In the genomic region with DNA sequence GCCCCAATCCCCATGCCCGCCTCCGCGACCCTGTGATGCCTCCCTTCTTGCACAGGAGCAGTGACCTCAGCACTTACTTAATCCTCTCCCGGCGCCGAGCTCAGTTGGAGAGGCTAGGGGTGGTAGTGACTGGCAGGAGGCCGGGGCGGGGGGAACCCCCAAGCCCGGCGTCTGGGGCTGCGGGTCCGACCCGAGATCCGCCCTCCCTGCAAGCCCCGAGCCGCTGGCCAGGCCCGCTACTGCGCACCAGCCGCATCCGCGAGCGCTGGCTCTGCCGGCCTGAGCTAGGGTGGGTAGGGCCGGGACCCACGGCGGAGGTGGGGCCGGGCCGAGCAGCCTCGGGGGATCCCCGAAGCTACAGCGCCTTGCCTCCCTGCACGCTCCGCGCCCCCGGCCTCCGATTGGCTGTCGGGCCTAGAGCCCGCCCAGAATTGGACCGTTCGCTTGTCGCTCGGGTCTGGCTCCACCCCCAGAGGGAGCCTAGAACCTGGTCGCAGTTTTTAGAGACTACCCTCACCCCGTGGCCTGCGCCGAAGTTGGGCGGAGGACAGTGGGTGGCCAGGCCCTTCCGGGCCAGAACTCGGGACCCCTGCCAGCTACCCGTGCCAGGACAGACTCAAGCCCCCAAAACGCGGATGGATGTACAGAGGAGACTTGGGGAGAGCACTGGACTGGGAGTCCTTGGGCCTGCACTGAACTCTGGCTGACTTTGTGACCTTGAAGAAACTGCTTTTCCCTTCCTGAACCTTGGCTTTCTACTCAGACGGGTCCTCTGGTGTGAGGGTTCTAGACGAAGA, we compare ENCODE assay signal across 8 cellular contexts. TPM values are rescaled to one million over a fixed set of nuclear protein-coding genes. Genes with fewer than 3 reads are reported as not detected.
DNase-seq lines count a peak whose midpoint lies in the region; ATAC-seq, FAIRE-seq and TF ChIP-seq lines count a peak whose summit lies in the region.

A gene (minus strand): TSS at position 362 of the 797 bp plus-strand sequence. CDS start 2,048 bp downstream, outside the sequence.

- peak; percentile 78 for ATAC-seq in HG03439 (IDR thresholded peaks at IDR 0.05; ENCODE audit: unreplicated experiment)

- WGBS in mesodermal cell (ENCODE audit: insufficient coverage in 2 of 2), 2 experiments = 6 to 7% methylated on average over 36 to 37 of the region's 54 CpGs

- H3K4me3 ChIP-seq in mesodermal cell (ENCODE audit: extremely low read depth, insufficient read depth, low read length, poor library complexity, severe bottlenecking) = peak within 1 kb of the TSS; percentile 90

- H3K27ac ChIP-seq in mesodermal cell (ENCODE audit: low read depth, low read length, severe bottlenecking) = no peak within 1 kb of the TSS

- no peaks in the 10 kb centered on the region for H3K36me3 ChIP-seq in mesodermal cell (ENCODE audit: control insufficient read depth, insufficient read depth, low read length)

- peak; percentile 82 for FAIRE-seq in endometrium (lab: Jason Lieb, UNC)

- DNase-seq in Ammon's horn (ENCODE audit: low spot score) (peak; percentile 93), NOMO-1 treated with DMSO at 0.1 percent for 48 hours (lab: John Stamatoyannopoulos, UW; ENCODE audit: unreplicated experiment) (peak; percentile 88)
- DNase-seq in activated CD8-positive, alpha-beta memory T cell treated with anti-CD3 and anti-CD28 coated beads, Interleukin-2, amount 50 U/mL, for 1 hour (ENCODE audit: extremely low read depth) = peak; percentile 66
- DNase-seq in stimulated activated CD8-positive, alpha-beta memory T cell treated with anti-CD3 and anti-CD28 coated beads, Interleukin-15, amount 100 ng/mL, for 1 hour (ENCODE audit: low read depth) = peak; percentile 83

- no peaks in the 10 kb centered on the region for H3K9me3 ChIP-seq in mesodermal cell (ENCODE audit: control insufficient read depth, low read length)

- peaks cover 5% of the 10 kb centered on the region for H3K4me1 ChIP-seq in mesodermal cell (ENCODE audit: control insufficient read depth, insufficient read depth, low read length, poor library complexity, severe bottlenecking)

- TF ChIP-seq POLR2A in GM19099 (IDR thresholded peaks at IDR 0.05; ENCODE audit: extremely low read depth, insufficient read length, low read depth) = peak; percentile 45

RNA-seq across cellular contexts. Expression of the gene that starts here (rescaled TPM):
- 12.3 TPM for polyA plus RNA-seq in mesodermal cell (2013, experiment 1 of 2)
- 10.0 TPM for polyA plus RNA-seq in mesodermal cell (2013, experiment 2 of 2)
